ENCODE assay signal across 20 cellular contexts in the genomic region with DNA sequence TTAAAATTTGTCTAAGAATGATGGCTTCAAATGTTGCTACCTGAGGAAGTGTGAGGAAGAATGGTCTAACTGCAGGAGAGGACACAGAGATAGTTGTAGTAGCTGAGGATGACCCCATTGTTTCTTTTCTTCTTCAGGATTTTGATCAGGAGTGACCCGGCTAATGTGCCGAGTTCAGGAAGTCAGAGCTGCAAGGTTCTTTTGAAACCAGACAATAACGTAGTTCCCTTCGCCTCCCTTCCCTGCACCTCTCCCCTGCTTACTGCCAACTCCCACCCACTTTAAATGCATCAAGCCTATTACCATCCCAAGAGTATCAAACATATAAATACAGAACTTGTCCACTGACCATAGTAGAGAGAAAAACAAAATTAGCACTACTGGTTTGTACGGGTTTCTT. TPM values are rescaled to one million over a fixed set of nuclear protein-coding genes. Genes with fewer than 3 reads are reported as not detected.
A peak's percentile ranks its signal among the peaks of the same experiment; 100 is the strongest.
DNase-seq lines count a peak whose midpoint lies in the region; ATAC-seq, FAIRE-seq and TF ChIP-seq lines count a peak whose summit lies in the region.
"Had no signal": no experiment of that assay in that cellular context is flagged by ENCODE, and none has a peak within 500 bp of the region (broad histone marks: within the 10 kb centered on the region; RNA-seq: fewer than 3 reads in every experiment).

No MANE protein-coding gene starts in this region.

- H3K4me2 ChIP-seq in H1 (ENCODE audit: insufficient read depth in 1 of 2, low read depth in 2 of 2, low read length in 2 of 2) = peak overlapping the region; percentile 89 to 95

- H3K9ac ChIP-seq in HUES48 (ENCODE audit: low read depth, low read length) (peak overlapping the region; percentile 26; the same call in 1 of the 2 replicates), H1 (replicated peaks in 1 of 4; ENCODE audit: extremely low read depth in 1 of 4, low read depth in 3 of 4, low read length in 3 of 4) (peak overlapping the region in 2 of 4 experiments; percentile 11 to 70; a peak in 3 of 7 replicates)

- POLR2A ChIA-PET in H1 (lab: Charles Lee; ENCODE audit: partially characterized antibody) = interaction anchor here (1.1 kb wide), 1 partner anchor 28 kb away, joined by 4 read pairs; no protein-coding TSS in a partner anchor

- H3K14ac ChIP-seq in H1 (ENCODE audit: insufficient read length) = no peak overlapping the region

- H3K4me1 Mint-ChIP-seq in nephron = peaks cover 22% of the 10 kb centered on the region

- H2BK12ac ChIP-seq in H1 (ENCODE audit: low read depth, low read length) = peak overlapping the region; percentile 53; the same call in 1 of the 2 replicates

- DNase-seq in A172 (ENCODE audit: low spot score) (peak; percentile 10), H1 (ENCODE audit: low read depth in 1 of 2, low spot score in 2 of 2) (no peak), NCI-H345 treated with DMSO at 0.1 percent for 48 hours (lab: John Stamatoyannopoulos, UW; ENCODE audit: unreplicated experiment) (no peak), foreskin melanocyte (no peak)
- no peak for DNase-seq in stimulated activated CD4-positive, alpha-beta T cell treated with anti-CD3 and anti-CD28 coated beads, Interleukin-4, amount 100 ng/mL, for 24 hours
- DNase-seq: activated CD4-positive, alpha-beta T cell treated with anti-CD3 and anti-CD28 coated beads, Interleukin-2, amount 50 U/mL, for 1 hour; activated naive CD8-positive, alpha-beta T cell treated with anti-CD3 and anti-CD28 coated beads for 36 hours; activated T-cell treated with anti-CD3 and anti-CD28 coated beads, Interleukin-2, amount 50 U/mL, for 24 hours; MV-4-11; NCI-H2081 treated with DMSO at 0.1 percent for 48 hours; stimulated activated CD4-positive, alpha-beta T cell treated with anti-CD3 and anti-CD28 coated beads, Interleukin-1b, Interleukin-23, amount 100 ng/mL, for 48 hours; T1000 had no signal

- WGBS in H1 (ENCODE audit: extremely low coverage in 1 of 2, insufficient coverage in 1 of 2, insufficient read length in 1 of 2, insufficient replicate concordance in 2 of 2, low coverage in 1 of 2, low lambda C conversion rate in 2 of 2, missing lambda C conversion rate in 1 of 2), 2 experiments = 4% methylated on average over 5 of the region's 5 CpGs; no CpG with 5 or more reads in 1 of the 2 experiments

- H3K23me2 ChIP-seq in H1 (ENCODE audit: low read depth, low read length) = peaks cover 20% of the 10 kb centered on the region

- H2BK20ac ChIP-seq in H1 (ENCODE audit: low read length) = no peak overlapping the region

- H3K36me3 Mint-ChIP-seq in nephron (ENCODE audit: low read depth) = no peaks in the 10 kb centered on the region
- H3K36me3 Mint-ChIP-seq: activated naive CD8-positive, alpha-beta T cell treated with anti-CD3 and anti-CD28 coated beads for 36 hours had no signal

- H3K27ac Mint-ChIP-seq in nephron = peak overlapping the region in 2 of 3 experiments; percentile 7 to 50
- H3K27ac Mint-ChIP-seq: activated naive CD8-positive, alpha-beta T cell treated with anti-CD3 and anti-CD28 coated beads for 36 hours; activated T-cell treated with anti-CD3 and anti-CD28 coated beads, Interleukin-2, amount 50 U/mL, for 24 hours had no signal

- peak overlapping the region; percentile 69 for H2BK120ac ChIP-seq in H1 (replicated peaks; ENCODE audit: low read depth, low read length)

- H3K27me3 Mint-ChIP-seq in nephron (ENCODE audit: low read depth) = peaks cover 46% of the 10 kb centered on the region

- no peak overlapping the region for H2BK15ac ChIP-seq in H1 (ENCODE audit: low read length)

- H3K4me1 ChIP-seq in HUES48 (ENCODE audit: control insufficient read depth, insufficient read depth, low read length) = peaks cover 13% of the 10 kb centered on the region
- H3K4me1 ChIP-seq in H1 (replicated peaks in 1 of 4; ENCODE audit: control insufficient read depth in 3 of 4, insufficient read depth in 4 of 4, low read length in 3 of 4) = peaks cover 0 to 9% (median 1%) of the 10 kb centered on the region in 4 experiments; a peak in 4 of 7 replicates

- no peak overlapping the region for H4K91ac ChIP-seq in H1 (replicated peaks; ENCODE audit: insufficient read length, low read length)

- FAIRE-seq in H1 (lab: Jason Lieb, UNC) = peak; percentile 60
- FAIRE-seq: G401.6, GM19239 had no signal

- H3K4ac ChIP-seq in H1 (replicated peaks; ENCODE audit: insufficient read length, low read depth, low read length) = no peak overlapping the region

- peak overlapping the region; percentile 74 for H3K4me3 ChIP-seq in HUES48 (ENCODE audit: low read depth, low read length)
- peak overlapping the region; percentile 41 to 83 (median 66) for H3K4me3 ChIP-seq in H1 (ENCODE audit: extremely low read depth in 1 of 4, insufficient read depth in 2 of 4, low read depth in 3 of 4, low read length in 4 of 4)

- CTCF ChIA-PET in H1 (lab: Charles Lee; ENCODE audit: partially characterized antibody) = no interaction called here

- H3K79me1 ChIP-seq in H1 (ENCODE audit: low read depth, low read length) = no peaks in the 10 kb centered on the region

- TF ChIP-seq CTCF in H1 (IDR thresholded peaks at IDR 0.05; ENCODE audit: control extremely low read depth in 1 of 3, insufficient read depth in 1 of 3, low read depth in 1 of 3, low read length in 3 of 3) (no peak), nephron (IDR thresholded peaks at IDR 0.05; ENCODE audit: unreplicated experiment in 3 of 3) (no peak)

- H2AFZ ChIP-seq in H1 (ENCODE audit: low read length) = peak overlapping the region; percentile 13

- no peak for ATAC-seq in GM18868 (IDR thresholded peaks at IDR 0.05; ENCODE audit: unreplicated experiment)

- H2AK5ac ChIP-seq in H1 (ENCODE audit: low read depth, low read length) = no peak overlapping the region

- H3K36me3 ChIP-seq in HUES48 (ENCODE audit: control insufficient read depth, insufficient read depth, low read length) (no peaks in the 10 kb centered on the region), H1 (ENCODE audit: control insufficient read depth in 2 of 4, insufficient read depth in 4 of 4, low read length in 3 of 4) (no peaks in the 10 kb centered on the region)
- H3K36me3 ChIP-seq: gastroesophageal sphincter had no signal

- H3K27ac ChIP-seq in HUES48 (ENCODE audit: low read depth, low read length) (peak overlapping the region; percentile 36), H1 (ENCODE audit: low read depth, low read length) (no peak overlapping the region)
- H3K27ac ChIP-seq: gastroesophageal sphincter had no signal

- peak overlapping the region; percentile 87 to 97 (median 89) for H3K4me3 Mint-ChIP-seq in nephron
- H3K4me3 Mint-ChIP-seq: activated naive CD8-positive, alpha-beta T cell treated with anti-CD3 and anti-CD28 coated beads for 36 hours; activated T-cell treated with anti-CD3 and anti-CD28 coated beads, Interleukin-2, amount 50 U/mL, for 24 hours; central memory CD8-positive, alpha-beta T cell had no signal

- H4K8ac ChIP-seq in H1 (ENCODE audit: extremely low read depth, insufficient read depth, low read length) = no peak overlapping the region

- H3K9me3 ChIP-seq in HUES48 (ENCODE audit: control insufficient read depth, insufficient read depth, low read length) = no peaks in the 10 kb centered on the region
- no peaks in the 10 kb centered on the region for H3K9me3 ChIP-seq in H1 (ENCODE audit: insufficient read depth in 2 of 2, low read depth in 1 of 2, low read length in 1 of 2)
- H3K9me3 ChIP-seq: gastroesophageal sphincter had no signal

- H3K9me3 Mint-ChIP-seq in nephron = no peaks in the 10 kb centered on the region

- H3K79me2 ChIP-seq in H1 (ENCODE audit: control insufficient read depth in 1 of 2, insufficient read depth in 2 of 2, low read length in 2 of 2) = no peaks in the 10 kb centered on the region

- no peak overlapping the region for H3K56ac ChIP-seq in H1 (replicated peaks; ENCODE audit: insufficient read length, low read depth, low read length)

- TF ChIP-seq EP300 in H1 (IDR thresholded peaks at IDR 0.05; ENCODE audit: borderline replicate concordance in 1 of 2, low read depth in 2 of 2, low read length in 2 of 2) = no peak

- H3K27me3 ChIP-seq in HUES48 (ENCODE audit: control insufficient read depth, insufficient read depth, low read length) = peaks cover 16% of the 10 kb centered on the region
- peaks cover 0 to 7% (median 3%) of the 10 kb centered on the region in 4 experiments; a peak in 3 of 7 replicates for H3K27me3 ChIP-seq in H1 (replicated peaks in 1 of 4; ENCODE audit: control insufficient read depth in 3 of 4, extremely low read depth in 1 of 4, insufficient read depth in 3 of 4, low read length in 3 of 4)

- no peak overlapping the region for H4K5ac ChIP-seq in H1 (ENCODE audit: insufficient read length, low read depth, low read length)

- TF ChIP-seq RAD21 in H1 (IDR thresholded peaks at IDR 0.05 in 1 of 2, conservative IDR thresholded peaks at IDR 0.05 in 1 of 2; ENCODE audit: low read depth in 2 of 2, low read length in 2 of 2) = no peak

- H3K23ac ChIP-seq in H1 (ENCODE audit: insufficient read length) = no peak overlapping the region

- H2BK5ac ChIP-seq in H1 (ENCODE audit: low read depth, low read length) = no peak overlapping the region

- H4K20me1 ChIP-seq in H1 (replicated peaks in 1 of 2; ENCODE audit: control insufficient read depth in 1 of 2, insufficient read depth in 2 of 2, low read length in 2 of 2) = no peaks in the 10 kb centered on the region

- H3K18ac ChIP-seq in H1 (ENCODE audit: extremely low read depth, low read length) = peak overlapping the region; percentile 25; the same call in 1 of the 2 replicates

- TF ChIP-seq POLR2A in H1 (IDR thresholded peaks at IDR 0.05; ENCODE audit: control extremely low read depth in 1 of 2, low read depth in 2 of 2, low read length in 2 of 2) = no peak; a peak in 1 of 3 replicates

TF ChIP-seq in H1, 55 proteins besides CTCF, POLR2A, EP300 and RAD21 (continues in another document):
- TF ChIP-seq CEBPB (IDR thresholded peaks at IDR 0.05; ENCODE audit: low read depth, low read length) = no peak
- no peak for TF ChIP-seq RBBP5 (IDR thresholded peaks at IDR 0.05; ENCODE audit: borderline replicate concordance, low read depth, low read length)
- no peak for TF ChIP-seq TCF12 (IDR thresholded peaks at IDR 0.05; ENCODE audit: low read depth, low read length)
- no peak for TF ChIP-seq TAF1 (IDR thresholded peaks at IDR 0.05; ENCODE audit: low read depth, low read length)

RNA-seq across cellular contexts. Expression of gene ELAVL2, which starts 23.3 kb away (rescaled TPM):
- 7.7 and 27.5 TPM in 2 replicates for total RNA-seq in A172 (2014; rRNA removed; shearing (Covaris generic))
- total RNA-seq in H1 (2021; fragmentation: NEBNext Ultra II Directional; extraction: Animal tissue kit (Norgen Biotek cat#: 25700)) = 20.9 and 21.9 TPM in 2 replicates
- 2.4 and 4.9 TPM in 2 replicates for polyA plus RNA-seq in H1 (2011; rRNA removed)
- polyA plus RNA-seq in H1 (2011; cell fraction: cytosol; rRNA removed) = 5.2 TPM
- 3.9 TPM for polyA plus RNA-seq in H1 (2011; cell fraction: nucleus; rRNA removed)
- polyA plus RNA-seq in H1 (2012, experiment 1 of 2) = 5.7 to 12.7 TPM (median 7.2 TPM) in 4 replicates
- 0.77 TPM for polyA plus RNA-seq in H1 (2012, experiment 2 of 2)
- polyA plus RNA-seq in H1 (2013, experiment 1 of 2) = 20.2 TPM
- 19.6 TPM for polyA plus RNA-seq in H1 (2013, experiment 2 of 2)
- 24.1 and 41.8 TPM in 2 replicates for polyA minus RNA-seq in H1 (2011; rRNA and poly(A)+ RNA removed)
- 8.0 TPM for polyA minus RNA-seq in H1 (2011; cell fraction: cytosol; rRNA and poly(A)+ RNA removed)
- polyA minus RNA-seq in H1 (2011; cell fraction: nucleus; rRNA and poly(A)+ RNA removed) = 70.2 TPM
- total RNA-seq: activated naive CD8-positive, alpha-beta T cell treated with anti-CD3 and anti-CD28 coated beads for 36 hours; SK-MEL-5 had no signal
